In genomic region chr5:727087-727486, GRCh38 we compare ENCODE assay signal across 8 cellular contexts. TPM values are rescaled to one million over a fixed set of nuclear protein-coding genes. Genes with fewer than 3 reads are reported as not detected.
DNase-seq lines count a peak whose midpoint lies in the region; FAIRE-seq and TF ChIP-seq lines count a peak whose summit lies in the region.
"Not testable (repeated sequence)": the region's sequence is repeated elsewhere in the genome, so short reads cannot be mapped to it uniquely, and the experiment has no call there.
"Had no signal": no experiment of that assay in that cellular context is flagged by ENCODE, and none has a peak within 500 bp of the region (broad histone marks: within the 10 kb centered on the region; RNA-seq: fewer than 3 reads in every experiment).

No MANE protein-coding gene starts in this region.

- not testable (repeated sequence) for H3F3A ChIP-seq in neural progenitor cell (ENCODE audit: low read depth)

- not testable (repeated sequence) for H3K79me2 ChIP-seq in neural progenitor cell (ENCODE audit: low read depth)

- H3K27ac Mint-ChIP-seq in neural progenitor cell, result not testable (repeated sequence)

- not testable (repeated sequence) for H3K27me3 Mint-ChIP-seq in neural progenitor cell (ENCODE audit: insufficient read depth, low read depth)

- H3K36me3 ChIP-seq in bronchial epithelial cell (ENCODE audit: control insufficient read depth, insufficient read depth, low read length); neural progenitor cell: not testable (repeated sequence)

- H3K4me1 ChIP-seq in neural progenitor cell, result not testable (repeated sequence)

- not testable (repeated sequence) for H3K36me3 Mint-ChIP-seq in neural progenitor cell

- not testable (repeated sequence) for H2AFZ ChIP-seq in neural progenitor cell (replicated peaks)

- not testable (repeated sequence) for H4K20me1 ChIP-seq in neural progenitor cell (ENCODE audit: low read depth)

- H3K4me3 ChIP-seq in bronchial epithelial cell (ENCODE audit: low read depth, low read length); neural progenitor cell: not testable (repeated sequence)

- H3K9me3 ChIP-seq in neural progenitor cell (ENCODE audit: low read depth), result not testable (repeated sequence)

- H3K9ac ChIP-seq in neural progenitor cell, result not testable (repeated sequence)

- H3K9me3 Mint-ChIP-seq in neural progenitor cell, result not testable (repeated sequence)

- not testable (repeated sequence) for TF ChIP-seq CTCF in bronchial epithelial cell (IDR thresholded peaks at IDR 0.05; ENCODE audit: insufficient read depth, low read length, severe bottlenecking)
- TF ChIP-seq CTCF in neural progenitor cell (IDR thresholded peaks at IDR 0.05), result peak; percentile 33

- H3K4me3 Mint-ChIP-seq in neural progenitor cell, result not testable (repeated sequence)

- H3K4me1 Mint-ChIP-seq in neural progenitor cell, result not testable (repeated sequence)

- not testable (repeated sequence) for H3K27ac ChIP-seq in neural progenitor cell

- H3K4me2 ChIP-seq in neural progenitor cell, result not testable (repeated sequence)

- FAIRE-seq in bronchial epithelial cell (lab: Jason Lieb, UNC), result not testable (repeated sequence)

- peak; percentile 71 for DNase-seq in ELF-1 (ENCODE audit: low read depth, low spot score)
- DNase-seq in M059J (ENCODE audit: low read depth), result peak; percentile 7
- peak; percentile 15 for DNase-seq in RPMI7951 (ENCODE audit: low read depth)
- DNase-seq in bronchial epithelial cell (ENCODE audit: low read depth), result peak; percentile 23
- peak; percentile 25 for DNase-seq in glomerular visceral epithelial cell (ENCODE audit: extremely low spot score)
- DNase-seq in left kidney (ENCODE audit: low read depth, low spot score), result peak; percentile 58
- peak; percentile 67 for DNase-seq in neural progenitor cell (ENCODE audit: low spot score)

- H3K27me3 ChIP-seq in bronchial epithelial cell (ENCODE audit: control insufficient read depth, insufficient read depth, low read length), result not testable (repeated sequence)
- H3K27me3 ChIP-seq in neural progenitor cell, result peaks cover 22% of the 10 kb centered on the region

RNA-seq across cellular contexts. Expression of gene TPPP, which starts 33.9 kb away (rescaled TPM):
- 0.07 and 0.25 TPM in 2 replicates for total RNA-seq in M059J (2014; rRNA removed; shearing (Covaris generic))
- 0.72 and 0.98 TPM in 2 replicates for total RNA-seq in RPMI7951 (2014; rRNA removed; shearing (Covaris generic))
- total RNA-seq in bronchial epithelial cell (1.6 and 2.4 TPM in 2 replicates), neural progenitor cell (ENCODE audit: low replicate concordance) (0.87 TPM in 1 of 2 replicates, not detected in the other)

RNA-seq across cellular contexts. Expression of gene ZDHHC11B, which starts 57.4 kb away (rescaled TPM):
- not detected in 2 replicates for total RNA-seq in M059J (2014; rRNA removed; shearing (Covaris generic))
- total RNA-seq in RPMI7951 (2014; rRNA removed; shearing (Covaris generic)), result not detected in 2 replicates
- total RNA-seq in bronchial epithelial cell, result under 0.01 and 0.51 TPM in 2 replicates
- 0.25 and 0.60 TPM in 2 replicates for total RNA-seq in neural progenitor cell (ENCODE audit: low replicate concordance)
- total RNA-seq: IMR-90 had no signal

Comparison
In these comparisons a context has a peak if more than half of its experiments do, and no peak if none do; other contexts are left out.
1. DNase-seq: peak in every context shown above with its lines; median percentile 71 in ELF-1; 67 in neural progenitor cell; 58 in left kidney; 25 in glomerular visceral epithelial cell; 23 in bronchial epithelial cell; 15 in RPMI7951; 7 in M059J.